In genomic region chr2:219508444-219508734, GRCh38 we compare ENCODE assay signal across 16 cellular contexts. TPM values are rescaled to one million over a fixed set of nuclear protein-coding genes. Genes with fewer than 3 reads are reported as not detected.
"Had no signal": no experiment of that assay in that cellular context is flagged by ENCODE, and none has a peak within 500 bp of the region (broad histone marks: within the 10 kb centered on the region; RNA-seq: fewer than 3 reads in every experiment).

No MANE protein-coding gene starts in this region.

- DNase-seq: dermis blood vessel endothelial cell; esophagus squamous epithelium; kidney; left cardiac atrium; left ventricle myocardium inferior; lower lobe of right lung; natural killer cell; occipital lobe; small intestine; stimulated activated CD4-positive, alpha-beta T cell treated with anti-CD3 and anti-CD28 coated beads, Interleukin-12 subunit alpha, Interleukin-12 subunit beta, amount 100 ng/mL, for 4 hours; stimulated activated naive CD4-positive, alpha-beta T cell treated with Interleukin-2 at 50 U/mL for 16 hours; trophoblast cell had no signal

- H3K27me3 ChIP-seq: pancreas had no signal

- H3K4me3 ChIP-seq: esophagus squamous epithelium, gastroesophageal sphincter, left ventricle myocardium inferior, lower lobe of right lung, pancreas had no signal

- H3K9me3 ChIP-seq: esophagus squamous epithelium, gastroesophageal sphincter, left ventricle myocardium inferior, lower lobe of right lung, pancreas had no signal

- H3K27ac ChIP-seq: esophagus squamous epithelium, gastroesophageal sphincter, left ventricle myocardium inferior, lower lobe of right lung, pancreas had no signal

RNA-seq across cellular contexts. Expression of gene ASIC4, which starts 5.9 kb away (rescaled TPM):
- total RNA-seq: dermis blood vessel endothelial cell, epithelial cell of proximal tubule, esophagus squamous epithelium, kidney, left ventricle myocardium inferior, mucosa of gallbladder had no signal
